In the genomic region with DNA sequence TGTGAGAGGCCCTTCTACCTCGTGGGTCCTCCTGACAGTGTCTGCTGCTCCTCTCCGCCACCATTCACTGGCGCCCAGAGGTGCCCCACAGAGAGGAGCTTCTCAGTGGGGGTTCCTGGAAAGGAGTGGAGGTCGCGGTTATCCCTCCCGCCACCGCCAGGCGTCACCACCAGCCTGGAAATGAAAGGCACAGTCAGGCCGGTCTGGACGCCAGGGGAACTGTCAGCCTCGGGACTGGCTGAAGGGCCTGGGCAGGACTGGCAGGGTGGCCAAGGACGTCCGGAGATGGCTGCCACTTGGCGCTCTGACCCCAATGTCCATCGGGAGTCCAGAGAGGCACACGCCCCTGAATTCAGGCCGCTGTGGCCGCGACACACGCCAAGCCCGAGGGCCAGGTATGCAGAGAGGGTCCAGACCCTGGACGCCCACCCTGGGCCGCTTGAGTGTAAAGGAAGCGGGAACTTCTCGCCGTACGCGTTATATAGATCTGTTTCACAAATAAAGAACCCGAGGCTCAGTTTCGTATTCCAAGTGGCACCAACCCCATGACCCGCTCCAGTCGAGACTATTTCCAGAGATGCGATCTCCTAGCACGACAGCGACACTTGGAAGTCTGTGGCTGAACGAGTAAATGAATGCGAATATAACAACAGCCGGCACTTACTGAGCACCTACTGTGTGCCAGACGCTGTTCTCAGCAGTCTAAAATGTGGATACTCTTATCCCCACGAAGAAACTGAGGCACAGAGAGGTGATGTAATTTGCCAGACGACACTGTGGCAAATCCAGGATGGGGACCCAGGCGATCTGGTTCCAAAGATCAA, we compare ENCODE assay signal across 8 cellular contexts.
DNase-seq lines count a peak whose midpoint lies in the region; ATAC-seq and TF ChIP-seq lines count a peak whose summit lies in the region.

No MANE protein-coding gene starts in this region.

- H3K27me3 Mint-ChIP-seq in nephron (ENCODE audit: low read depth) = peaks cover 58% of the 10 kb centered on the region
- H3K27me3 Mint-ChIP-seq in stimulated activated naive B cell treated with anti-CD40 and anti-IgM and Interleukin-4, amounts not matched to agents 10 μg/mL and 1 μg/mL and 100 μg/mL, for 72 hours = peaks cover 37 to 46% of the 10 kb centered on the region in 2 donors

- no peaks in the 10 kb centered on the region for H3K9me3 ChIP-seq in HUES6 (ENCODE audit: control insufficient read depth, insufficient read depth, low read depth, low read length)

- H3K4me3 ChIP-seq in HUES6 (ENCODE audit: low read depth, low read length) = peak overlapping the region; percentile 50
- peak overlapping the region; percentile 46 for H3K4me3 ChIP-seq in fibroblast of pulmonary artery (replicated peaks; ENCODE audit: low read depth, low read length)

- peak overlapping the region; percentile 52 to 74 (median 71) for H3K4me3 Mint-ChIP-seq in nephron
- peak overlapping the region; percentile 59 to 76 for H3K4me3 Mint-ChIP-seq in stimulated activated naive B cell treated with anti-CD40 and anti-IgM and Interleukin-4, amounts not matched to agents 10 μg/mL and 1 μg/mL and 100 μg/mL, for 72 hours

- H3K27ac ChIP-seq in HUES6 (ENCODE audit: low read depth, low read length) = no peak overlapping the region

- H3K9ac ChIP-seq in HUES6 (ENCODE audit: low read length) = no peak overlapping the region

- TF ChIP-seq CTCF in GM10266 (IDR thresholded peaks at IDR 0.05; ENCODE audit: control insufficient read depth, insufficient read depth, low read depth, missing control alignments) (peak; percentile 99), fibroblast of pulmonary artery (IDR thresholded peaks at IDR 0.05; ENCODE audit: low read length, missing control alignments) (peak; percentile 82), nephron (IDR thresholded peaks at IDR 0.05; ENCODE audit: unreplicated experiment in 3 of 3) (peak; percentile 94 to 98 (median 96))

- no peaks in the 10 kb centered on the region for H3K36me3 ChIP-seq in HUES6 (ENCODE audit: control insufficient read depth, insufficient read depth, low read length)

- H3K27me3 ChIP-seq in HUES6 (ENCODE audit: control insufficient read depth, insufficient read depth, low read length) = peaks cover 37% of the 10 kb centered on the region

- H3K9me3 Mint-ChIP-seq in nephron = no peaks in the 10 kb centered on the region
- no peaks in the 10 kb centered on the region for H3K9me3 Mint-ChIP-seq in stimulated activated naive B cell treated with anti-CD40 and anti-IgM and Interleukin-4, amounts not matched to agents 10 μg/mL and 1 μg/mL and 100 μg/mL, for 72 hours

- H3K27ac Mint-ChIP-seq in nephron = no peak overlapping the region
- no peak overlapping the region for H3K27ac Mint-ChIP-seq in stimulated activated naive B cell treated with anti-CD40 and anti-IgM and Interleukin-4, amounts not matched to agents 10 μg/mL and 1 μg/mL and 100 μg/mL, for 72 hours

- H3K4me1 Mint-ChIP-seq in nephron = peaks cover 11% of the 10 kb centered on the region
- H3K4me1 Mint-ChIP-seq in stimulated activated naive B cell treated with anti-CD40 and anti-IgM and Interleukin-4, amounts not matched to agents 10 μg/mL and 1 μg/mL and 100 μg/mL, for 72 hours = peaks cover 23 to 33% of the 10 kb centered on the region in 2 donors

- peak; percentile 60 to 66 for ATAC-seq in stimulated activated naive B cell treated with anti-CD40 and anti-IgM and Interleukin-4, amounts not matched to agents 10 μg/mL and 1 μg/mL and 100 μg/mL, for 72 hours (replicated peaks)
- ATAC-seq in GM18867 (IDR thresholded peaks at IDR 0.05; ENCODE audit: unreplicated experiment) = no peak

- H3K4me1 ChIP-seq in HUES6 (ENCODE audit: control insufficient read depth, insufficient read depth, low read length) = peaks cover 4% of the 10 kb centered on the region; the same call in 1 of the 2 replicates

- no peaks in the 10 kb centered on the region for H3K36me3 Mint-ChIP-seq in nephron (ENCODE audit: low read depth)
- H3K36me3 Mint-ChIP-seq in stimulated activated naive B cell treated with anti-CD40 and anti-IgM and Interleukin-4, amounts not matched to agents 10 μg/mL and 1 μg/mL and 100 μg/mL, for 72 hours = no peaks in the 10 kb centered on the region

- DNase-seq in GM10266 (ENCODE audit: extremely low spot score) (peak; percentile 79), RKO (ENCODE audit: low spot score) (peak; percentile 84), fibroblast of pulmonary artery (ENCODE audit: low read depth) (peak; percentile 82)
- peak; percentile 63 to 72 for DNase-seq in activated T-helper 1 cell treated with anti-CD3 and anti-CD28 coated beads, Interleukin-2, amount 50 U/mL, for 16 hours (ENCODE audit: low read depth in 1 of 2, low spot score in 1 of 2)
- DNase-seq in stimulated activated naive B cell treated with anti-CD40 and anti-IgM and Interleukin-4, amounts not matched to agents 10 μg/mL and 1 μg/mL and 100 μg/mL, for 72 hours = peak; percentile 78
